Comparison of ENCODE assay signal across 35 cellular contexts in the genomic region with DNA sequence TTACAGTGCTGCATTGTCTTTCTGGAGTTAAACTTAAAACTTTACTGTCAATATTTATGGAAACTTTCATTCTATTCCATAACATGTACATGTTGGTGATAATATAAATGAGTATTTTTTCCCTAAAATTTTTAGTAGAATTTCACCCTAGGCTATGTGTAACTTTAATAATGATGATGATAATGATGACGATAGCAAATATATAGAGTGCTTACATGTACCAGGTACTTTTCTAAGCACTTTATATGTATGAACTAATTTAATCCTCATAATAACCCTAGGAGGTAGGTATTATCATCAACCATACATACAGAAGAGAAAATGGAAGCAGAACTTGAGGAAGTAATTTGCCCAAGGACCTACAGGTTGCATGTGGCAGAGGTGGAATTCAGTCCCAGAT.
"Had no signal": no experiment of that assay in that cellular context is flagged by ENCODE, and none has a peak within 500 bp of the region (broad histone marks: within the 10 kb centered on the region; RNA-seq: fewer than 3 reads in every experiment).

No MANE protein-coding gene starts in this region.

- H3K36me3 ChIP-seq: MG63 had no signal

- H3K9me3 ChIP-seq: MG63 had no signal

- H3K9ac ChIP-seq: KMS-11 had no signal

- H3K4me2 ChIP-seq: KMS-11 had no signal

- H3K27me3 ChIP-seq: MG63 had no signal

- H3K4me3 ChIP-seq: MG63 had no signal

- DNase-seq: Karpas-422, Kasumi-1, MG63, MM.1S, MV-4-11, NCI-H1048, NCI-H1092, NCI-H1092 treated with DMSO at 0.1 percent for 48 hours, NCI-H1105, NCI-H1105 treated with DMSO at 0.1 percent for 48 hours, NCI-H1417, NCI-H1417 treated with DMSO at 0.1 percent for 48 hours, NCI-H1436, NCI-H1436 treated with DMSO at 0.1 percent for 48 hours, NCI-H146, NCI-H1694, NCI-H1694 treated with DMSO at 0.1 percent for 48 hours, NCI-H187, NCI-H187 treated with DMSO at 0.1 percent for 48 hours, NCI-H1930, NCI-H2029, NCI-H2029 treated with DMSO at 0.1 percent for 48 hours, NCI-H2081, NCI-H2081 treated with DMSO at 0.1 percent for 48 hours, NCI-H2107, NCI-H2171, NCI-H2171 treated with DMSO at 0.1 percent for 48 hours, NCI-H2227 treated with DMSO at 0.1 percent for 48 hours, NCI-H226, NCI-H345, NCI-H446, NCI-H446 treated with DMSO at 0.1 percent for 48 hours, NCI-H510A, NCI-H510A treated with DMSO at 0.1 percent for 48 hours had no signal

- H3K27ac ChIP-seq: KMS-11 had no signal
